In the genomic region with DNA sequence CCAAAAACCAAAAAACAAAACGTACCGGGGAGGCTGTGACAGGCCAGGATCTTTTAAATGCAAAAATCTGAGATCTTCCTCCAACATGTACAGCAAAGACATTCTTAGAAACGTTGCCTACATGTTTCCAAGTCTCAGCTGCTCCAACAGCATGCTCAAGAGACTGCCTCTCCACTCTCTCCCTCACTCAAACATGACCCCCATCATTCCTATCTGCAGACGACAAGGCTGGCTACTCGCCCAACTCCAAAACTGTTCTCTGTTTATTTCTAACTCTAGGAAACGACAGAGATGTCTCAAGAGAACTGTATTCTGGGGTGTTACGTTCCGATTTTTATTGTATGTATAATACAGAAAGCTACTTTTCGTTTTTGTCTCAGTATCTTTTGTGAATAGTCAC, we compare ENCODE assay signal across 1 cellular context.
TF ChIP-seq lines count a peak whose summit lies in the region.

No MANE protein-coding gene starts in this region.

TF ChIP-seq in HepG2, 621 proteins besides CTCF, POLR2A, EP300 and RAD21 (continued from another document):
- TF ChIP-seq, protein P1, sequence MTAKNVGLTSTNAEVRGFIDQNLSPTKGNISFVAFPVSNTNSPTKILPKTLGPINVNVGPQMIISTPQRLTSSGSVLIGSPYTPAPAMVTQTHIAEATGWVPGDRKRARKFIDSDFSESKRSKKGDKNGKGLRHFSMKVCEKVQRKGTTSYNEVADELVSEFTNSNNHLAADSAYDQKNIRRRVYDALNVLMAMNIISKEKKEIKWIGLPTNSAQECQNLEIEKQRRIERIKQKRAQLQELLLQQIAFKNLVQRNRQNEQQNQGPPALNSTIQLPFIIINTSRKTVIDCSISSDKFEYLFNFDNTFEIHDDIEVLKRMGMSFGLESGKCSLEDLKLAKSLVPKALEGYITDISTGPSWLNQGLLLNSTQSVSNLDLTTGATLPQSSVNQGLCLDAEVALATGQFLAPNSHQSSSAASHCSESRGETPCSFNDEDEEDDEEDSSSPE (CRISPR knock-in tag; IDR thresholded peaks at IDR 0.05): no peak
- TF ChIP-seq ZNF777 (CRISPR knock-in tag; IDR thresholded peaks at IDR 0.05): no peak
- TF ChIP-seq ZBTB21 (CRISPR knock-in tag; IDR thresholded peaks at IDR 0.05): no peak
- TF ChIP-seq CEBPB (IDR thresholded peaks at IDR 0.05; ENCODE audit: borderline replicate concordance, low read depth, low read length): no peak
- TF ChIP-seq, protein P2, sequence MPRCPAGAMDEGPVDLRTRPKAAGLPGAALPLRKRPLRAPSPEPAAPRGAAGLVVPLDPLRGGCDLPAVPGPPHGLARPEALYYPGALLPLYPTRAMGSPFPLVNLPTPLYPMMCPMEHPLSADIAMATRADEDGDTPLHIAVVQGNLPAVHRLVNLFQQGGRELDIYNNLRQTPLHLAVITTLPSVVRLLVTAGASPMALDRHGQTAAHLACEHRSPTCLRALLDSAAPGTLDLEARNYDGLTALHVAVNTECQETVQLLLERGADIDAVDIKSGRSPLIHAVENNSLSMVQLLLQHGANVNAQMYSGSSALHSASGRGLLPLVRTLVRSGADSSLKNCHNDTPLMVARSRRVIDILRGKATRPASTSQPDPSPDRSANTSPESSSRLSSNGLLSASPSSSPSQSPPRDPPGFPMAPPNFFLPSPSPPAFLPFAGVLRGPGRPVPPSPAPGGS (CRISPR knock-in tag; IDR thresholded peaks at IDR 0.05): no peak
